Comparison of ENCODE assay signal across 8 cellular contexts in genomic region chr5:109695005-109695926, GRCh38. TPM values are rescaled to one million over a fixed set of nuclear protein-coding genes. Genes with fewer than 3 reads are reported as not detected.
DNase-seq lines count a peak whose midpoint lies in the region; ATAC-seq and TF ChIP-seq lines count a peak whose summit lies in the region.

No MANE protein-coding gene starts in this region.

- peaks cover 59% of the 10 kb centered on the region for H3K4me1 ChIP-seq in DOHH2 (ENCODE audit: control insufficient read depth, low read length)

- no peaks in the 10 kb centered on the region for H3K9me2 ChIP-seq in DOHH2 (replicated peaks; ENCODE audit: control insufficient read depth, low read length)

- H3K4me3 ChIP-seq in DOHH2 (ENCODE audit: low read length) (peak overlapping the region; percentile 55), fibroblast of villous mesenchyme (ENCODE audit: low read depth, low read length) (no peak overlapping the region)

- H4K20me1 ChIP-seq in DOHH2 (ENCODE audit: control insufficient read depth, insufficient read depth, low read depth, low read length) = peaks cover 3% of the 10 kb centered on the region; the same call in 1 of the 2 replicates

- ATAC-seq in GM21367 (IDR thresholded peaks at IDR 0.05; ENCODE audit: unreplicated experiment) = peak; percentile 49
- peak; percentile 55 for ATAC-seq in HG03521 (IDR thresholded peaks at IDR 0.05; ENCODE audit: unreplicated experiment)

- H3K27me3 ChIP-seq in DOHH2 (ENCODE audit: control insufficient read depth, low read length) = no peaks in the 10 kb centered on the region

- peaks cover 2% of the 10 kb centered on the region for H3K36me3 ChIP-seq in DOHH2 (ENCODE audit: control insufficient read depth, low read length)

- peaks cover 97% of the 10 kb centered on the region for H3K79me2 ChIP-seq in DOHH2 (ENCODE audit: control insufficient read depth, low read length)

- no peaks in the 10 kb centered on the region for H3K9me3 ChIP-seq in DOHH2 (ENCODE audit: control insufficient read depth, insufficient read depth, low read length)

- peak overlapping the region; percentile 47 for H3K27ac ChIP-seq in DOHH2 (ENCODE audit: low read depth, low read length)

- DNase-seq in fibroblast of villous mesenchyme (ENCODE audit: low read depth) (peak; percentile 29), anterior cingulate cortex (lab: John Stamatoyannopoulos, UW) (no peak), NCI-H82 (lab: John Stamatoyannopoulos, UW) (no peak), NCI-H526 (lab: John Stamatoyannopoulos, UW) (no peak), COR-L47 (lab: John Stamatoyannopoulos, UW) (no peak)

- peaks cover 3% of the 10 kb centered on the region; the same call in 1 of the 2 replicates for H3F3A ChIP-seq in DOHH2 (ENCODE audit: control insufficient read depth, insufficient read depth)

- H3K4me2 ChIP-seq in DOHH2 (ENCODE audit: low read length) = peak overlapping the region; percentile 56

- TF ChIP-seq CTCF in DOHH2 (IDR thresholded peaks at IDR 0.05; ENCODE audit: low read depth, low read length, poor library complexity, severe bottlenecking) (no peak), fibroblast of villous mesenchyme (IDR thresholded peaks at IDR 0.05; ENCODE audit: insufficient read depth, low read depth, low read length) (no peak)

RNA-seq across cellular contexts. Expression of gene MAN2A1, which starts 5.5 kb away (rescaled TPM):
- total RNA-seq in fibroblast of villous mesenchyme = 178 TPM in 2 replicates
